ENCODE assay signal across 8 cellular contexts in genomic region chr12:96571101-96571862, GRCh38.
DNase-seq lines count a peak whose midpoint lies in the region; ATAC-seq and TF ChIP-seq lines count a peak whose summit lies in the region.

No MANE protein-coding gene starts in this region.

- no peaks in the 10 kb centered on the region for H3K79me2 ChIP-seq in hepatocyte

- in situ Hi-C loops in HAP-1 (cut with MboI; ENCODE audit: low sequenced_read_pairs), result no loop called here

- peak; percentile 58 for DNase-seq in activated naive CD4-positive, alpha-beta T cell treated with anti-CD3 and anti-CD28 coated beads for 36 hours
- DNase-seq in activated naive CD4-positive, alpha-beta T cell treated with anti-CD3 and anti-CD28 coated beads, Interleukin-2, amount 50 U/mL, for 16 hours, result no peak
- DNase-seq in retinal pigment epithelial cell (ENCODE audit: low read depth) (peak; percentile 2), HAP-1 (ENCODE audit: low spot score in 2 of 2) (no peak), hepatocyte (ENCODE audit: low spot score) (no peak), WTC11 (ENCODE audit: low spot score) (no peak)

- H2AFZ ChIP-seq in hepatocyte, result no peak overlapping the region

- no peaks in the 10 kb centered on the region for H3K9me2 ChIP-seq in hepatocyte (replicated peaks; ENCODE audit: insufficient read depth)

- H3K27me3 ChIP-seq in HAP-1 (ENCODE audit: low read depth), result peaks cover 7% of the 10 kb centered on the region
- H3K27me3 ChIP-seq in hepatocyte, result no peaks in the 10 kb centered on the region

- no peak overlapping the region for H3K27ac ChIP-seq in hepatocyte

- intact Hi-C loops in activated naive CD4-positive, alpha-beta T cell treated with anti-CD3 and anti-CD28 coated beads for 36 hours (cut with micrococcal nuclease), result loop anchor here (1.0 to 10.0 kb wide), 10 partner anchors 54 to 1934 kb away; partner anchors contain the start of genes LTA4H and NEDD1

- H3K4me3 Mint-ChIP-seq in activated naive CD4-positive, alpha-beta T cell treated with anti-CD3 and anti-CD28 coated beads for 36 hours, result peak overlapping the region; percentile 27
- no peak overlapping the region for H3K4me3 Mint-ChIP-seq in WTC11

- no peak for TF ChIP-seq CTCF in retinal pigment epithelial cell (conservative IDR thresholded peaks at IDR 0.05; ENCODE audit: low read depth, low read length)
- no peak for TF ChIP-seq CTCF in hepatocyte (IDR thresholded peaks at IDR 0.05; ENCODE audit: poor library complexity)
- no peak for TF ChIP-seq CTCF in WTC11 (IDR thresholded peaks at IDR 0.05)

- ATAC-seq in GM21723 (IDR thresholded peaks at IDR 0.05; ENCODE audit: unreplicated experiment), result peak; percentile 89
- peak; percentile 89 for ATAC-seq in HG03460 (IDR thresholded peaks at IDR 0.05; ENCODE audit: unreplicated experiment)
- no peak for ATAC-seq in WTC11

- WGBS in hepatocyte (ENCODE audit: low lambda C conversion rate, missing lambda C conversion rate), result 79% methylated on average over 4 of the region's 4 CpGs

- H3K4me1 Mint-ChIP-seq in activated naive CD4-positive, alpha-beta T cell treated with anti-CD3 and anti-CD28 coated beads for 36 hours (ENCODE audit: low read depth), result peaks cover 27% of the 10 kb centered on the region
- no peaks in the 10 kb centered on the region for H3K4me1 Mint-ChIP-seq in WTC11

- H3K9me3 Mint-ChIP-seq in activated naive CD4-positive, alpha-beta T cell treated with anti-CD3 and anti-CD28 coated beads for 36 hours, result no peaks in the 10 kb centered on the region
- peaks cover 6% of the 10 kb centered on the region; the same call in 1 of the 2 replicates for H3K9me3 Mint-ChIP-seq in WTC11

- no peaks in the 10 kb centered on the region for H3K4me1 ChIP-seq in HAP-1
- H3K4me1 ChIP-seq in hepatocyte (ENCODE audit: insufficient read depth), result no peaks in the 10 kb centered on the region

- H3K27ac Mint-ChIP-seq in activated naive CD4-positive, alpha-beta T cell treated with anti-CD3 and anti-CD28 coated beads for 36 hours, result peak overlapping the region; percentile 15
- H3K27ac Mint-ChIP-seq in WTC11, result no peak overlapping the region

- H3K9me3 ChIP-seq in HAP-1, result no peaks in the 10 kb centered on the region
- H3K9me3 ChIP-seq in hepatocyte (ENCODE audit: low read depth), result no peaks in the 10 kb centered on the region

- no peak overlapping the region for H3K4me3 ChIP-seq in retinal pigment epithelial cell (ENCODE audit: low read length)
- no peak overlapping the region for H3K4me3 ChIP-seq in HAP-1
- H3K4me3 ChIP-seq in hepatocyte, result no peak overlapping the region

- no peaks in the 10 kb centered on the region for H4K20me1 ChIP-seq in hepatocyte (ENCODE audit: insufficient read depth, poor library complexity, severe bottlenecking)

- POLR2A ChIA-PET in WTC11 (lab: Charles Lee), result no interaction called here

- peaks cover 7% of the 10 kb centered on the region for H3K27me3 Mint-ChIP-seq in activated naive CD4-positive, alpha-beta T cell treated with anti-CD3 and anti-CD28 coated beads for 36 hours (ENCODE audit: low read depth)
- H3K27me3 Mint-ChIP-seq in WTC11 (ENCODE audit: low read depth), result no peaks in the 10 kb centered on the region

- CTCF ChIA-PET in activated naive CD4-positive, alpha-beta T cell treated with anti-CD3 and anti-CD28 coated beads for 36 hours (lab: Charles Lee), result interaction anchor here (0.6 kb wide), 2 partner anchors 51 to 54 kb away, joined by 3 read pairs; no protein-coding TSS in a partner anchor
- CTCF ChIA-PET in WTC11 (lab: Charles Lee), result no interaction called here

- no peaks in the 10 kb centered on the region for H3K36me3 ChIP-seq in HAP-1 (replicated peaks)
- H3K36me3 ChIP-seq in hepatocyte (replicated peaks; ENCODE audit: insufficient read depth, low read depth), result no peaks in the 10 kb centered on the region

- H3K36me3 Mint-ChIP-seq in activated naive CD4-positive, alpha-beta T cell treated with anti-CD3 and anti-CD28 coated beads for 36 hours (ENCODE audit: low read depth), result no peaks in the 10 kb centered on the region
- H3K36me3 Mint-ChIP-seq in WTC11, result no peaks in the 10 kb centered on the region

- H3K4me2 ChIP-seq in hepatocyte, result no peak overlapping the region

TF ChIP-seq in WTC11, 78 proteins besides CTCF, POLR2A, EP300 and RAD21 (continues in another document):
- TF ChIP-seq ZNF532 (CRISPR knock-in tag; IDR thresholded peaks at IDR 0.05; ENCODE audit: borderline replicate concordance), result no peak
- no peak for TF ChIP-seq ZMAT4 (CRISPR knock-in tag; IDR thresholded peaks at IDR 0.05)
- TF ChIP-seq ZNF396 (CRISPR knock-in tag; IDR thresholded peaks at IDR 0.05; ENCODE audit: borderline replicate concordance), result no peak
- no peak for TF ChIP-seq ZNF317 (CRISPR knock-in tag; IDR thresholded peaks at IDR 0.05; ENCODE audit: borderline replicate concordance, low read depth)
- no peak for TF ChIP-seq KAT7 (CRISPR knock-in tag; IDR thresholded peaks at IDR 0.05; ENCODE audit: borderline replicate concordance)
- TF ChIP-seq PRRX2 (CRISPR knock-in tag; IDR thresholded peaks at IDR 0.05), result no peak
- no peak for TF ChIP-seq ZNF671 (CRISPR knock-in tag; IDR thresholded peaks at IDR 0.05)
- no peak for TF ChIP-seq SMAD3 (CRISPR knock-in tag; IDR thresholded peaks at IDR 0.05; ENCODE audit: borderline replicate concordance)
- TF ChIP-seq HMGA2 (CRISPR knock-in tag; IDR thresholded peaks at IDR 0.05), result no peak
- no peak for TF ChIP-seq NR1H2 (CRISPR knock-in tag; IDR thresholded peaks at IDR 0.05)
- TF ChIP-seq USF1 (CRISPR knock-in tag; IDR thresholded peaks at IDR 0.05), result no peak
- no peak for TF ChIP-seq AR (CRISPR knock-in tag; IDR thresholded peaks at IDR 0.05)

Comparison
In these comparisons a context has a peak if more than half of its experiments do, and no peak if none do; other contexts are left out.
1. DNase-seq: peak in activated naive CD4-positive, alpha-beta T cell treated with anti-CD3 and anti-CD28 coated beads for 36 hours (single experiment) and retinal pigment epithelial cell (single experiment); none in activated naive CD4-positive, alpha-beta T cell treated with anti-CD3 and anti-CD28 coated beads, Interleukin-2, amount 50 U/mL, for 16 hours (single experiment), HAP-1 (0 of 2), hepatocyte (single experiment) and WTC11 (single experiment).